Comparison of ENCODE assay signal across 8 cellular contexts in genomic region chr7:74544706-74545469, GRCh38.
DNase-seq lines count a peak whose midpoint lies in the region; ATAC-seq and TF ChIP-seq lines count a peak whose summit lies in the region.

No MANE protein-coding gene starts in this region.

- H3K9me3 Mint-ChIP-seq in type B pancreatic cell, result no peaks in the 10 kb centered on the region

- H3K27ac ChIP-seq in heart right ventricle (no peak overlapping the region), adrenal gland (peak overlapping the region in 1 of 5 donors; percentile 69)

- H3K4me1 Mint-ChIP-seq in type B pancreatic cell (ENCODE audit: unreplicated experiment), result peaks cover 9% of the 10 kb centered on the region

- H3K4me3 ChIP-seq in heart right ventricle (no peak overlapping the region), adrenal gland (no peak overlapping the region)

- TF ChIP-seq POLR2A in adrenal gland (IDR thresholded peaks at IDR 0.05), result no peak

- H3K27me3 Mint-ChIP-seq in type B pancreatic cell, result no peaks in the 10 kb centered on the region

- ATAC-seq in heart right ventricle, result no peak

- TF ChIP-seq CTCF in heart right ventricle (IDR thresholded peaks at IDR 0.05), result peak in 7 of 9 donors; percentile 18 to 52 (median 38)
- TF ChIP-seq CTCF in adrenal gland (IDR thresholded peaks at IDR 0.05), result peak in 5 of 6 experiments; percentile 24 to 51 (median 45)
- TF ChIP-seq CTCF in type B pancreatic cell (conservative IDR thresholded peaks at IDR 0.05), result peak; percentile 79

- intact Hi-C loops in heart right ventricle (cut with DNase I) (loop anchor here in 2 of 10 donors (5.0 to 10.0 kb wide), 2 partner anchors 60 to 88 kb away; no protein-coding TSS in a partner anchor), cardiac septum (cut with DNase I) (no loop called here), adrenal gland (cut with DNase I) (loop anchor here in 1 of 2 donors (5.0 kb wide), 1 partner anchor 128 kb away; no protein-coding TSS in a partner anchor)

- WGBS in heart right ventricle, 2 donors, result 80 to 81% methylated on average over 12 of the region's 12 CpGs
- WGBS in adrenal gland, 4 donors, result 75 to 89% (median 80%) methylated on average over 10 to 12 of the region's 12 CpGs

- H3K4me1 ChIP-seq in heart right ventricle, result peaks cover 0 to 11% (median 0%) of the 10 kb centered on the region in 9 donors
- no peaks in the 10 kb centered on the region for H3K4me1 ChIP-seq in adrenal gland (replicated peaks in 1 of 2)

- DNase-seq in heart right ventricle (no peak), cardiac septum (ENCODE audit: low spot score) (no peak), NCI-H526 treated with DMSO at 0.1 percent for 48 hours (lab: John Stamatoyannopoulos, UW) (peak; percentile 19), adrenal gland (peak in 1 of 7 donors; percentile 24), kidney tubule cell (ENCODE audit: low spot score) (peak; percentile 66), type B pancreatic cell (ENCODE audit: extremely low spot score, unreplicated experiment) (no peak), T-helper 9 cell (no peak), hepatic stellate cell (ENCODE audit: low spot score) (no peak)

- H3K4me3 Mint-ChIP-seq in type B pancreatic cell, result no peak overlapping the region

- peak overlapping the region; percentile 90 for H3K27ac Mint-ChIP-seq in type B pancreatic cell

- no peaks in the 10 kb centered on the region for H3K27me3 ChIP-seq in heart right ventricle
- no peaks in the 10 kb centered on the region for H3K27me3 ChIP-seq in adrenal gland

- H3K36me3 ChIP-seq in heart right ventricle, result peaks cover 0 to 43% (median 6%) of the 10 kb centered on the region in 9 donors
- peaks cover 0 to 14% of the 10 kb centered on the region in 2 donors for H3K36me3 ChIP-seq in adrenal gland (replicated peaks in 1 of 2)

- H3K9me3 ChIP-seq in heart right ventricle (peaks cover 0 to 11% (median 0%) of the 10 kb centered on the region in 11 donors), adrenal gland (replicated peaks in 1 of 3) (no peaks in the 10 kb centered on the region)

- peaks cover 19% of the 10 kb centered on the region for H3K36me3 Mint-ChIP-seq in type B pancreatic cell

Comparison
In these comparisons a context has a peak if more than half of its experiments do, and no peak if none do; other contexts are left out.
1. DNase-seq: peak in NCI-H526 treated with DMSO at 0.1 percent for 48 hours (single experiment) and kidney tubule cell (single experiment); none in heart right ventricle (0 of 2), cardiac septum (single experiment), type B pancreatic cell (single experiment), T-helper 9 cell (single experiment) and hepatic stellate cell (single experiment).
2. Peak in every context shown above with its lines, with median percentiles within 50 percentile points of each other: CTCF ChIP-seq.